Comparison of ENCODE assay signal across 1 cellular context in the genomic region with DNA sequence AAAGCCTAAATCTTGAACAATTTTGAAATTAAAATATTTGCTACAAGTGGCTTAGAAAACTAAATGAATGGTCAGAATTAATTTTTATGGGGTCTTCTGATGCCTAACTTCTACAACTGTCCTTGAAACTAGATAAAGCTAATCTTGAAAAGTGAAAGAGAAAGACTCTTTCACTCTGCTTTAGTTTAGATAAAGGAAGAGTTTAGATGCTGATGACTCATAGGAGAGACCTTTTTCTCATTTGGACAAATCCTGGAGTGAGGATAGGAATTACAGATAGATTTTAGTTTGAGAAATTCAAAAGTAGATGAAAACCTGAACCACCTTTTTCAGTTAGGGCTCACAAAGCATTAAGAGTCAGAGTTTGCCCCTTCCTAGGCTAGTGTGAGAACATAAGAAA.
TF ChIP-seq lines count a peak whose summit lies in the region.

No MANE protein-coding gene starts in this region.

TF ChIP-seq in HepG2, 621 proteins besides CTCF, POLR2A, EP300 and RAD21 (continued from another document):
- TF ChIP-seq, protein P1, sequence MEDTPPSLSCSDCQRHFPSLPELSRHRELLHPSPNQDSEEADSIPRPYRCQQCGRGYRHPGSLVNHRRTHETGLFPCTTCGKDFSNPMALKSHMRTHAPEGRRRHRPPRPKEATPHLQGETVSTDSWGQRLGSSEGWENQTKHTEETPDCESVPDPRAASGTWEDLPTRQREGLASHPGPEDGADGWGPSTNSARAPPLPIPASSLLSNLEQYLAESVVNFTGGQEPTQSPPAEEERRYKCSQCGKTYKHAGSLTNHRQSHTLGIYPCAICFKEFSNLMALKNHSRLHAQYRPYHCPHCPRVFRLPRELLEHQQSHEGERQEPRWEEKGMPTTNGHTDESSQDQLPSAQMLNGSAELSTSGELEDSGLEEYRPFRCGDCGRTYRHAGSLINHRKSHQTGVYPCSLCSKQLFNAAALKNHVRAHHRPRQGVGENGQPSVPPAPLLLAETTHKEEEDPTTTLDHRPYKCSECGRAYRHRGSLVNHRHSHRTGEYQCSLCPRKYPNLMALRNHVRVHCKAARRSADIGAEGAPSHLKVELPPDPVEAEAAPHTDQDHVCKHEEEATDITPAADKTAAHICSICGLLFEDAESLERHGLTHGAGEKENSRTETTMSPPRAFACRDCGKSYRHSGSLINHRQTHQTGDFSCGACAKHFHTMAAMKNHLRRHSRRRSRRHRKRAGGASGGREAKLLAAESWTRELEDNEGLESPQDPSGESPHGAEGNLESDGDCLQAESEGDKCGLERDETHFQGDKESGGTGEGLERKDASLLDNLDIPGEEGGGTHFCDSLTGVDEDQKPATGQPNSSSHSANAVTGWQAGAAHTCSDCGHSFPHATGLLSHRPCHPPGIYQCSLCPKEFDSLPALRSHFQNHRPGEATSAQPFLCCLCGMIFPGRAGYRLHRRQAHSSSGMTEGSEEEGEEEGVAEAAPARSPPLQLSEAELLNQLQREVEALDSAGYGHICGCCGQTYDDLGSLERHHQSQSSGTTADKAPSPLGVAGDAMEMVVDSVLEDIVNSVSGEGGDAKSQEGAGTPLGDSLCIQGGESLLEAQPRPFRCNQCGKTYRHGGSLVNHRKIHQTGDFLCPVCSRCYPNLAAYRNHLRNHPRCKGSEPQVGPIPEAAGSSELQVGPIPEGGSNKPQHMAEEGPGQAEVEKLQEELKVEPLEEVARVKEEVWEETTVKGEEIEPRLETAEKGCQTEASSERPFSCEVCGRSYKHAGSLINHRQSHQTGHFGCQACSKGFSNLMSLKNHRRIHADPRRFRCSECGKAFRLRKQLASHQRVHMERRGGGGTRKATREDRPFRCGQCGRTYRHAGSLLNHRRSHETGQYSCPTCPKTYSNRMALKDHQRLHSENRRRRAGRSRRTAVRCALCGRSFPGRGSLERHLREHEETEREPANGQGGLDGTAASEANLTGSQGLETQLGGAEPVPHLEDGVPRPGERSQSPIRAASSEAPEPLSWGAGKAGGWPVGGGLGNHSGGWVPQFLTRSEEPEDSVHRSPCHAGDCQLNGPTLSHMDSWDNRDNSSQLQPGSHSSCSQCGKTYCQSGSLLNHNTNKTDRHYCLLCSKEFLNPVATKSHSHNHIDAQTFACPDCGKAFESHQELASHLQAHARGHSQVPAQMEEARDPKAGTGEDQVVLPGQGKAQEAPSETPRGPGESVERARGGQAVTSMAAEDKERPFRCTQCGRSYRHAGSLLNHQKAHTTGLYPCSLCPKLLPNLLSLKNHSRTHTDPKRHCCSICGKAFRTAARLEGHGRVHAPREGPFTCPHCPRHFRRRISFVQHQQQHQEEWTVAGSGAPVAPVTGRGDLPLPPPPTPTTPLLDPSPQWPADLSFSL (CRISPR knock-in tag; IDR thresholded peaks at IDR 0.05) = no peak
- TF ChIP-seq ZNF160 (CRISPR knock-in tag; IDR thresholded peaks at IDR 0.05) (no peak), KAT7 (CRISPR knock-in tag; IDR thresholded peaks at IDR 0.05; ENCODE audit: borderline replicate concordance) (no peak), ZNF33B (CRISPR knock-in tag; IDR thresholded peaks at IDR 0.05) (no peak), NFE2 (CRISPR knock-in tag; IDR thresholded peaks at IDR 0.05) (no peak), KLF9 (CRISPR knock-in tag; IDR thresholded peaks at IDR 0.05; ENCODE audit: low read depth) (no peak), ZNF709 (CRISPR knock-in tag; IDR thresholded peaks at IDR 0.05) (no peak), ZNF570 (CRISPR knock-in tag; IDR thresholded peaks at IDR 0.05; ENCODE audit: borderline replicate concordance) (no peak), NCOA5 (CRISPR knock-in tag; IDR thresholded peaks at IDR 0.05) (no peak), HNRNPUL1 (IDR thresholded peaks at IDR 0.05; ENCODE audit: low read depth, low read length) (no peak), IKZF1 (IDR thresholded peaks at IDR 0.05) (no peak)
- TF ChIP-seq, protein P2, sequence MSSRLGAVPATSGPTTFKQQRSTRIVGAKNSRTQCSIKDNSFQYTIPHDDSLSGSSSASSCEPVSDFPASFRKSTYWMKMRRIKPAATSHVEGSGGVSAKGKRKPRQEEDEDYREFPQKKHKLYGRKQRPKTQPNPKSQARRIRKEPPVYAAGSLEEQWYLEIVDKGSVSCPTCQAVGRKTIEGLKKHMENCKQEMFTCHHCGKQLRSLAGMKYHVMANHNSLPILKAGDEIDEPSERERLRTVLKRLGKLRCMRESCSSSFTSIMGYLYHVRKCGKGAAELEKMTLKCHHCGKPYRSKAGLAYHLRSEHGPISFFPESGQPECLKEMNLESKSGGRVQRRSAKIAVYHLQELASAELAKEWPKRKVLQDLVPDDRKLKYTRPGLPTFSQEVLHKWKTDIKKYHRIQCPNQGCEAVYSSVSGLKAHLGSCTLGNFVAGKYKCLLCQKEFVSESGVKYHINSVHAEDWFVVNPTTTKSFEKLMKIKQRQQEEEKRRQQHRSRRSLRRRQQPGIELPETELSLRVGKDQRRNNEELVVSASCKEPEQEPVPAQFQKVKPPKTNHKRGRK (CRISPR knock-in tag; IDR thresholded peaks at IDR 0.05) = no peak
- TF ChIP-seq, protein P3, sequence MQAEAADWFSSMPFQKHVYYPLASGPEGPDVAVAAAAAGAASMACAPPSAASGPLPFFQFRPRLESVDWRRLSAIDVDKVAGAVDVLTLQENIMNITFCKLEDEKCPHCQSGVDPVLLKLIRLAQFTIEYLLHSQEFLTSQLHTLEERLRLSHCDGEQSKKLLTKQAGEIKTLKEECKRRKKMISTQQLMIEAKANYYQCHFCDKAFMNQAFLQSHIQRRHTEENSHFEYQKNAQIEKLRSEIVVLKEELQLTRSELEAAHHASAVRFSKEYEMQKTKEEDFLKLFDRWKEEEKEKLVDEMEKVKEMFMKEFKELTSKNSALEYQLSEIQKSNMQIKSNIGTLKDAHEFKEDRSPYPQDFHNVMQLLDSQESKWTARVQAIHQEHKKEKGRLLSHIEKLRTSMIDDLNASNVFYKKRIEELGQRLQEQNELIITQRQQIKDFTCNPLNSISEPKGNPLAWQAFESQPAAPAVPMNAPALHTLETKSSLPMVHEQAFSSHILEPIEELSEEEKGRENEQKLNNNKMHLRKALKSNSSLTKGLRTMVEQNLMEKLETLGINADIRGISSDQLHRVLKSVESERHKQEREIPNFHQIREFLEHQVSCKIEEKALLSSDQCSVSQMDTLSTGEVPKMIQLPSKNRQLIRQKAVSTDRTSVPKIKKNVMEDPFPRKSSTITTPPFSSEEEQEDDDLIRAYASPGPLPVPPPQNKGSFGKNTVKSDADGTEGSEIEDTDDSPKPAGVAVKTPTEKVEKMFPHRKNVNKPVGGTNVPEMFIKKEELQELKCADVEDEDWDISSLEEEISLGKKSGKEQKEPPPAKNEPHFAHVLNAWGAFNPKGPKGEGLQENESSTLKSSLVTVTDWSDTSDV (CRISPR knock-in tag; IDR thresholded peaks at IDR 0.05) = no peak
- TF ChIP-seq, protein P4, sequence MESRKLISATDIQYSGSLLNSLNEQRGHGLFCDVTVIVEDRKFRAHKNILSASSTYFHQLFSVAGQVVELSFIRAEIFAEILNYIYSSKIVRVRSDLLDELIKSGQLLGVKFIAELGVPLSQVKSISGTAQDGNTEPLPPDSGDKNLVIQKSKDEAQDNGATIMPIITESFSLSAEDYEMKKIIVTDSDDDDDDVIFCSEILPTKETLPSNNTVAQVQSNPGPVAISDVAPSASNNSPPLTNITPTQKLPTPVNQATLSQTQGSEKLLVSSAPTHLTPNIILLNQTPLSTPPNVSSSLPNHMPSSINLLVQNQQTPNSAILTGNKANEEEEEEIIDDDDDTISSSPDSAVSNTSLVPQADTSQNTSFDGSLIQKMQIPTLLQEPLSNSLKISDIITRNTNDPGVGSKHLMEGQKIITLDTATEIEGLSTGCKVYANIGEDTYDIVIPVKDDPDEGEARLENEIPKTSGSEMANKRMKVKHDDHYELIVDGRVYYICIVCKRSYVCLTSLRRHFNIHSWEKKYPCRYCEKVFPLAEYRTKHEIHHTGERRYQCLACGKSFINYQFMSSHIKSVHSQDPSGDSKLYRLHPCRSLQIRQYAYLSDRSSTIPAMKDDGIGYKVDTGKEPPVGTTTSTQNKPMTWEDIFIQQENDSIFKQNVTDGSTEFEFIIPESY (CRISPR knock-in tag; IDR thresholded peaks at IDR 0.05) = no peak
- TF ChIP-seq, protein P5, sequence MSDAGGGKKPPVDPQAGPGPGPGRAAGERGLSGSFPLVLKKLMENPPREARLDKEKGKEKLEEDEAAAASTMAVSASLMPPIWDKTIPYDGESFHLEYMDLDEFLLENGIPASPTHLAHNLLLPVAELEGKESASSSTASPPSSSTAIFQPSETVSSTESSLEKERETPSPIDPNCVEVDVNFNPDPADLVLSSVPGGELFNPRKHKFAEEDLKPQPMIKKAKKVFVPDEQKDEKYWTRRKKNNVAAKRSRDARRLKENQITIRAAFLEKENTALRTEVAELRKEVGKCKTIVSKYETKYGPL (CRISPR knock-in tag; IDR thresholded peaks at IDR 0.05) = no peak
